Comparison of ENCODE assay signal across 18 cellular contexts in the genomic region with DNA sequence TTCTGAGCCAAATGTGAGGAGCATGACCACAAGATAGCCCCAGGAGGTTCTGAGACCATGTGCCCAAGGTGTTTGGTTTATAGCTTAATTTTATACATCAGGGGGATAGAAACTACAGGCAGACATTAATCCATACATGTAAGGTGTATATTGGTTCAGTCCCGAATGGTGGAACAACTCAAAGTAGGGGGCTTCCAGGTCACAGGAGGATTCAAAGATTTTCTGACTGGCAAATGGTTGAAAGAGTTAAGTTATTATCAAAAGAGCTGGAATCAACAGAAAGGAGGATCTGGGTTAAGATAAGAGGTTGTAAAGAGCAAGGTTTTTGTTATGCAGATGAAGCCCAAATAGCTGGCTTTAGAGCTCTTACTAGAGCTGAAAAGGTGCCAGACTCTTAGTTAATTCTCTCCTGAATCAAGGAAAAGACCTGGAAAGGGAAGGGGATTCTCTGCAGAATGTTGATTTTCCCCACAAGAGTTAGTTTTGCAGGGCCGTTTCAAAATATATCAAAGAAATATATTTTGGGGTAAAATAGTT.
DNase-seq lines count a peak whose midpoint lies in the region; ATAC-seq and TF ChIP-seq lines count a peak whose summit lies in the region.
"Had no signal": no experiment of that assay in that cellular context is flagged by ENCODE, and none has a peak within 500 bp of the region (broad histone marks: within the 10 kb centered on the region; RNA-seq: fewer than 3 reads in every experiment).

No MANE protein-coding gene starts in this region.

- H3K27ac ChIP-seq in H9 (ENCODE audit: insufficient read length, low read depth, low read length), result peak overlapping the region; percentile 91

- H2BK12ac ChIP-seq in H9 (ENCODE audit: insufficient read length, low read depth, low read length), result no peak overlapping the region

- DNase-seq in H9 (peak; percentile 28), NCI-H2029 (lab: John Stamatoyannopoulos, UW) (peak; percentile 3), iPS DF 19.7 (ENCODE audit: low read depth, low spot score) (peak; percentile 84), HUDEP-2 (lab: John Stamatoyannopoulos, UW; ENCODE audit: unreplicated experiment in 76 of 76) (no peak), SK-N-DZ (ENCODE audit: low spot score) (no peak)
- DNase-seq: BE2C; CD8-positive, alpha-beta T cell; DND-41; HCEC 1CT; KG1; NCI-H1048; NCI-H187 treated with DMSO at 0.1 percent for 48 hours; NCI-H510A treated with DMSO at 0.1 percent for 48 hours; NK-92 treated with Interleukin-12 subunit alpha and Interleukin-12 subunit beta, amount 100 ng/mL, for 24 hours; SK-N-SH; T-helper 1 cell had no signal

- H3K79me1 ChIP-seq in H9 (ENCODE audit: insufficient read depth, low read depth, low read length, poor library complexity, severe bottlenecking), result no peaks in the 10 kb centered on the region

- ATAC-seq in GM21723 (IDR thresholded peaks at IDR 0.05; ENCODE audit: unreplicated experiment), result no peak
- ATAC-seq: CD8-positive, alpha-beta T cell had no signal

- H2AK5ac ChIP-seq in H9 (ENCODE audit: insufficient read length, low read length), result no peak overlapping the region

- H3K9me3 ChIP-seq in H9 (ENCODE audit: control insufficient read depth, low read depth, low read length), result no peaks in the 10 kb centered on the region
- H3K9me3 ChIP-seq: BE2C, SK-N-SH had no signal

- no peak overlapping the region for H3K23ac ChIP-seq in H9 (ENCODE audit: insufficient read length, low read depth, low read length)

- H3K4me2 ChIP-seq in H9 (ENCODE audit: insufficient read depth, insufficient read length, low read length), result peak overlapping the region; percentile 49
- H3K4me2 ChIP-seq: SK-N-SH had no signal

- TF ChIP-seq CTCF in H9 (conservative IDR thresholded peaks at IDR 0.05), result no peak
- no peak for TF ChIP-seq CTCF in nephron (IDR thresholded peaks at IDR 0.05; ENCODE audit: unreplicated experiment in 3 of 3)

- no peak overlapping the region for H2AFZ ChIP-seq in H9 (ENCODE audit: low read length)

- H3K4me1 ChIP-seq in H9 (ENCODE audit: insufficient read depth, low read length), result peaks cover 2% of the 10 kb centered on the region; the same call in 1 of the 2 replicates
- H3K4me1 ChIP-seq: BE2C had no signal

- no peak overlapping the region for H2BK15ac ChIP-seq in H9 (ENCODE audit: low read depth, low read length)

- no peak overlapping the region for H3K56ac ChIP-seq in H9 (ENCODE audit: insufficient read length, low read depth, low read length)

- no peak overlapping the region for H4K91ac ChIP-seq in H9 (ENCODE audit: insufficient read length, low read depth, low read length)

- H3K4me1 Mint-ChIP-seq in H9, result peaks cover 32 to 52% of the 10 kb centered on the region in 2 experiments
- H3K4me1 Mint-ChIP-seq in nephron, result no peaks in the 10 kb centered on the region

- H3K27me3 Mint-ChIP-seq in H9 (ENCODE audit: low read depth), result no peaks in the 10 kb centered on the region
- H3K27me3 Mint-ChIP-seq in nephron (ENCODE audit: low read depth), result no peaks in the 10 kb centered on the region

- no peak overlapping the region for H3K14ac ChIP-seq in H9 (ENCODE audit: insufficient read depth, low read length)

- no peak overlapping the region for H4K5ac ChIP-seq in H9 (ENCODE audit: insufficient read length, low read depth, low read length)

- H3K18ac ChIP-seq in H9 (ENCODE audit: insufficient read length, low read depth, low read length), result no peak overlapping the region

- WGBS in H9 (ENCODE audit: extremely low coverage, insufficient read length, low lambda C conversion rate), result no CpG with 5 or more reads among the region's 2 CpGs

- H4K8ac ChIP-seq in H9 (replicated peaks; ENCODE audit: insufficient read length, low read depth, low read length), result no peak overlapping the region

- H3K27ac Mint-ChIP-seq in H9, result peak overlapping the region; percentile 55 to 94 (median 94)
- peak overlapping the region; percentile 45 to 89 (median 61) for H3K27ac Mint-ChIP-seq in nephron
- H3K27ac Mint-ChIP-seq: CD8-positive, alpha-beta T cell had no signal

- H3K36me3 Mint-ChIP-seq in H9 (ENCODE audit: insufficient read depth in 1 of 3, low read depth in 3 of 3) (no peaks in the 10 kb centered on the region), nephron (ENCODE audit: low read depth) (no peaks in the 10 kb centered on the region)
- H3K36me3 Mint-ChIP-seq: CD8-positive, alpha-beta T cell had no signal

- H2BK20ac ChIP-seq in H9 (ENCODE audit: low read depth, low read length, poor library complexity, severe bottlenecking), result no peak overlapping the region

- H3K9me3 Mint-ChIP-seq in H9 (no peaks in the 10 kb centered on the region), nephron (no peaks in the 10 kb centered on the region)

- no peak overlapping the region for H2BK120ac ChIP-seq in H9 (ENCODE audit: low read depth, low read length, poor library complexity, severe bottlenecking)

- no peak overlapping the region for H3K4ac ChIP-seq in H9 (ENCODE audit: low read depth, low read length)

- H3K9ac ChIP-seq in H9 (ENCODE audit: extremely low read depth, insufficient read length, low read length), result no peak overlapping the region
- H3K9ac ChIP-seq: SK-N-SH had no signal

- no peaks in the 10 kb centered on the region for H3K27me3 ChIP-seq in H9 (ENCODE audit: insufficient read depth, low read length)
- H3K27me3 ChIP-seq: BE2C had no signal

- no peak overlapping the region for H3K4me3 Mint-ChIP-seq in H9
- H3K4me3 Mint-ChIP-seq in nephron, result no peak overlapping the region
- H3K4me3 Mint-ChIP-seq: CD8-positive, alpha-beta T cell had no signal

- H3K79me2 ChIP-seq in H9 (ENCODE audit: insufficient read depth, low read length), result no peaks in the 10 kb centered on the region

- H2BK5ac ChIP-seq in H9 (ENCODE audit: insufficient read length, low read length), result no peak overlapping the region

- no peaks in the 10 kb centered on the region for H4K20me1 ChIP-seq in H9 (ENCODE audit: control insufficient read depth, insufficient read depth, insufficient read length)

- no peak overlapping the region for H3T11ph ChIP-seq in H9 (ENCODE audit: low read length)

- H3K23me2 ChIP-seq in H9 (ENCODE audit: insufficient read length, low read depth, low read length, poor library complexity, severe bottlenecking), result peaks cover 3% of the 10 kb centered on the region

Comparison
In these comparisons a context has a peak if more than half of its experiments do, and no peak if none do; other contexts are left out.
1. DNase-seq: peak in H9 (single experiment), NCI-H2029 (single experiment) and iPS DF 19.7 (single experiment); none in HUDEP-2 (0 of 76) and SK-N-DZ (single experiment).